In genomic region chr13:104422668-104423067, GRCh38 we compare ENCODE assay signal across 23 cellular contexts.
"Had no signal": no experiment of that assay in that cellular context is flagged by ENCODE, and none has a peak within 500 bp of the region (broad histone marks: within the 10 kb centered on the region; RNA-seq: fewer than 3 reads in every experiment).

No MANE protein-coding gene starts in this region.

- H3K4me2 ChIP-seq: neural progenitor cell had no signal

- DNase-seq: activated CD4-positive, alpha-beta T cell treated with anti-CD3 and anti-CD28 coated beads, Interleukin-2, amount 10 ng/mL, durations not matched to agents 24 days and 14 days; activated CD8-positive, alpha-beta memory T cell treated with anti-CD3 and anti-CD28 coated beads, Interleukin-2, amount 10 ng/mL, durations not matched to agents 7 days and 5 days; activated CD8-positive, alpha-beta T cell treated with anti-CD3 and anti-CD28 coated beads for 36 hours; activated gamma-delta T cell; activated naive CD4-positive, alpha-beta T cell treated with anti-CD3 and anti-CD28 coated beads, Interleukin-2, amount 50 U/mL, for 16 hours; activated naive CD8-positive, alpha-beta T cell treated with anti-CD3 and anti-CD28 coated beads, Interleukin-2, amount 50 U/mL, for 24 hours; activated T-cell treated with anti-CD3 and anti-CD28 coated beads for 4 hours; erythroblast; foreskin fibroblast; left lung; naive thymus-derived CD8-positive, alpha-beta T cell; posterior cingulate gyrus; stimulated activated CD4-positive, alpha-beta T cell treated with anti-CD3 and anti-CD28 coated beads, Interleukin-4, amount 100 ng/mL, for 1 hour; stimulated activated naive CD4-positive, alpha-beta T cell; testis; trophoblast cell; uterus had no signal

- H3K4me1 Mint-ChIP-seq: activated CD4-positive, alpha-beta T cell treated with anti-CD3 and anti-CD28 coated beads, Interleukin-2, amount 10 ng/mL, durations not matched to agents 24 days and 14 days; activated CD8-positive, alpha-beta memory T cell treated with anti-CD3 and anti-CD28 coated beads, Interleukin-2, amount 10 ng/mL, durations not matched to agents 7 days and 5 days; activated naive CD8-positive, alpha-beta T cell treated with anti-CD3 and anti-CD28 coated beads, Interleukin-2, amount 50 U/mL, for 24 hours; naive thymus-derived CD8-positive, alpha-beta T cell; neural progenitor cell had no signal

- H3K4me1 ChIP-seq: left lung, neural progenitor cell, testis, uterus had no signal

- H2AFZ ChIP-seq: neural progenitor cell had no signal

- H3K27me3 Mint-ChIP-seq: activated CD4-positive, alpha-beta T cell treated with anti-CD3 and anti-CD28 coated beads, Interleukin-2, amount 10 ng/mL, durations not matched to agents 24 days and 14 days; activated CD8-positive, alpha-beta memory T cell treated with anti-CD3 and anti-CD28 coated beads, Interleukin-2, amount 10 ng/mL, durations not matched to agents 7 days and 5 days; activated CD8-positive, alpha-beta T cell treated with anti-CD3 and anti-CD28 coated beads for 36 hours; activated naive CD8-positive, alpha-beta T cell treated with anti-CD3 and anti-CD28 coated beads, Interleukin-2, amount 50 U/mL, for 24 hours had no signal

- H3K4me3 ChIP-seq: cardiac muscle cell, left lung, lung, neural progenitor cell, testis, uterus had no signal

- H3K36me3 ChIP-seq: cardiac muscle cell, left lung, neural progenitor cell, uterus had no signal

- H3K9me3 Mint-ChIP-seq: activated CD4-positive, alpha-beta T cell treated with anti-CD3 and anti-CD28 coated beads, Interleukin-2, amount 10 ng/mL, durations not matched to agents 24 days and 14 days; activated CD8-positive, alpha-beta T cell treated with anti-CD3 and anti-CD28 coated beads for 36 hours; activated T-helper 1 cell treated with anti-CD3 and anti-CD28 coated beads, Interleukin-12 subunit alpha, Interleukin-12 subunit beta, Interleukin-2, Interleukin-4 antibody, amounts not matched to agents 30 ng/mL and 10 ng/mL and 1 ng/mL, durations not matched to agents 14 hours and 24 hours and 36 hours; neural progenitor cell had no signal

- H3K27ac ChIP-seq: cardiac muscle cell, left lung, neural progenitor cell, testis, uterus, VCaP had no signal

- H3K36me3 Mint-ChIP-seq: activated CD8-positive, alpha-beta memory T cell treated with anti-CD3 and anti-CD28 coated beads, Interleukin-2, amount 10 ng/mL, durations not matched to agents 7 days and 5 days; naive thymus-derived CD8-positive, alpha-beta T cell; neural progenitor cell had no signal

- H3K27ac Mint-ChIP-seq: activated CD4-positive, alpha-beta T cell treated with anti-CD3 and anti-CD28 coated beads, Interleukin-2, amount 10 ng/mL, durations not matched to agents 24 days and 14 days; activated CD8-positive, alpha-beta memory T cell treated with anti-CD3 and anti-CD28 coated beads, Interleukin-2, amount 10 ng/mL, durations not matched to agents 7 days and 5 days; activated CD8-positive, alpha-beta T cell treated with anti-CD3 and anti-CD28 coated beads for 36 hours; activated naive CD8-positive, alpha-beta T cell treated with anti-CD3 and anti-CD28 coated beads, Interleukin-2, amount 50 U/mL, for 24 hours; activated T-helper 1 cell treated with anti-CD3 and anti-CD28 coated beads, Interleukin-12 subunit alpha, Interleukin-12 subunit beta, Interleukin-2, Interleukin-4 antibody, amounts not matched to agents 30 ng/mL and 10 ng/mL and 1 ng/mL, durations not matched to agents 14 hours and 24 hours and 36 hours; naive thymus-derived CD8-positive, alpha-beta T cell; neural progenitor cell had no signal

- ATAC-seq: activated CD4-positive, CD25-positive, alpha-beta regulatory T cell treated with anti-CD3 and anti-CD28 coated beads, Interleukin-2, amount 50 U/mL, for 24 hours; activated CD8-positive, alpha-beta memory T cell treated with anti-CD3 and anti-CD28 coated beads, Interleukin-2, amount 10 ng/mL, durations not matched to agents 7 days and 5 days; activated CD8-positive, alpha-beta T cell treated with anti-CD3 and anti-CD28 coated beads for 36 hours; activated naive CD8-positive, alpha-beta T cell treated with anti-CD3 and anti-CD28 coated beads, Interleukin-2, amount 50 U/mL, for 24 hours; left lung; naive thymus-derived CD8-positive, alpha-beta T cell had no signal

- H3K27me3 ChIP-seq: cardiac muscle cell, left lung, neural progenitor cell, testis, uterus had no signal

- H3K9me3 ChIP-seq: testis, uterus had no signal

- H3K4me3 Mint-ChIP-seq: activated CD4-positive, alpha-beta T cell treated with anti-CD3 and anti-CD28 coated beads, Interleukin-2, amount 10 ng/mL, durations not matched to agents 24 days and 14 days; activated CD8-positive, alpha-beta memory T cell treated with anti-CD3 and anti-CD28 coated beads, Interleukin-2, amount 10 ng/mL, durations not matched to agents 7 days and 5 days; activated CD8-positive, alpha-beta T cell treated with anti-CD3 and anti-CD28 coated beads for 36 hours; activated naive CD8-positive, alpha-beta T cell treated with anti-CD3 and anti-CD28 coated beads, Interleukin-2, amount 50 U/mL, for 24 hours; activated T-helper 1 cell treated with anti-CD3 and anti-CD28 coated beads, Interleukin-12 subunit alpha, Interleukin-12 subunit beta, Interleukin-2, Interleukin-4 antibody, amounts not matched to agents 30 ng/mL and 10 ng/mL and 1 ng/mL, durations not matched to agents 14 hours and 24 hours and 36 hours; naive thymus-derived CD8-positive, alpha-beta T cell; neural progenitor cell had no signal
